8 cellular contexts compared by ENCODE assay signal in genomic region chr11:66957971-66958231, GRCh38. TPM values are rescaled to one million over a fixed set of nuclear protein-coding genes. Genes with fewer than 3 reads are reported as not detected.
A peak's percentile ranks its signal among the peaks of the same experiment; 100 is the strongest.
DNase-seq lines count a peak whose midpoint lies in the region; TF ChIP-seq lines count a peak whose summit lies in the region.

No MANE protein-coding gene starts in this region.

- no peak for DNase-seq in activated T-cell treated with anti-CD3 and anti-CD28 coated beads, Interleukin-2, amount 50 U/mL, for 24 hours
- DNase-seq in activated T-cell treated with anti-CD3 and anti-CD28 coated beads, Interleukin-2, amount 50 U/mL, for 48 hours, result no peak
- DNase-seq in NCI-H1105 (lab: John Stamatoyannopoulos, UW) (peak; percentile 74), dorsolateral prefrontal cortex (no peak), middle frontal gyrus (ENCODE audit: extremely low spot score, low spot score) (no peak), G401 (ENCODE audit: low spot score) (no peak)
- no peak for DNase-seq in activated CD8-positive, alpha-beta memory T cell treated with anti-CD3 and anti-CD28 coated beads, Interleukin-2, amount 50 U/mL, for 48 hours

- in situ Hi-C loops in G401 (cut with HindIII; ENCODE audit: low sequenced_read_pairs), result no loop called here

- H3K36me3 ChIP-seq in muscle layer of duodenum (ENCODE audit: control insufficient read depth in 1 of 2, insufficient read depth in 2 of 2, low read length in 2 of 2), result no peaks in the 10 kb centered on the region

- H3K4me3 ChIP-seq in dorsolateral prefrontal cortex (peak overlapping the region; percentile 58 to 87 (median 75)), muscle layer of duodenum (ENCODE audit: low read depth in 1 of 2, low read length in 2 of 2) (peak overlapping the region; percentile 62 to 73)

- H3K9me3 Mint-ChIP-seq in activated T-cell treated with anti-CD3 and anti-CD28 coated beads, Interleukin-2, amount 50 U/mL, for 24 hours, result peaks cover 2% of the 10 kb centered on the region

- peaks cover 5 to 20% of the 10 kb centered on the region in 2 donors for H3K4me1 ChIP-seq in muscle layer of duodenum (ENCODE audit: control insufficient read depth in 1 of 2, insufficient read depth in 2 of 2, low read length in 2 of 2)

- H3K9me3 ChIP-seq in muscle layer of duodenum (ENCODE audit: control insufficient read depth in 1 of 2, low read length in 2 of 2), result no peaks in the 10 kb centered on the region

- H3K27me3 ChIP-seq in dorsolateral prefrontal cortex (no peaks in the 10 kb centered on the region), muscle layer of duodenum (ENCODE audit: low read depth, low read length) (no peaks in the 10 kb centered on the region)

- H3K4me3 Mint-ChIP-seq in activated T-cell treated with anti-CD3 and anti-CD28 coated beads, Interleukin-2, amount 50 U/mL, for 24 hours, result peak overlapping the region; percentile 77

- H3K27ac ChIP-seq in dorsolateral prefrontal cortex (peak overlapping the region in 56 of 59 donors; percentile 55 to 94 (median 83)), muscle layer of duodenum (ENCODE audit: low read length) (no peak overlapping the region)

- TF ChIP-seq CTCF in dorsolateral prefrontal cortex (IDR thresholded peaks at IDR 0.05 in 54 of 56, conservative IDR thresholded peaks at IDR 0.05 in 2 of 56; ENCODE audit: low read depth in 1 of 56, partially characterized antibody in 56 of 56), result no peak

- peaks cover 27% of the 10 kb centered on the region for H3K4me1 Mint-ChIP-seq in activated T-cell treated with anti-CD3 and anti-CD28 coated beads, Interleukin-2, amount 50 U/mL, for 24 hours (ENCODE audit: low read depth)

- no peaks in the 10 kb centered on the region for H3K36me3 Mint-ChIP-seq in activated T-cell treated with anti-CD3 and anti-CD28 coated beads, Interleukin-2, amount 50 U/mL, for 24 hours (ENCODE audit: low read depth)

- peak overlapping the region; percentile 58 for H3K27ac Mint-ChIP-seq in activated T-cell treated with anti-CD3 and anti-CD28 coated beads, Interleukin-2, amount 50 U/mL, for 24 hours

- peaks cover 7% of the 10 kb centered on the region for H3K27me3 Mint-ChIP-seq in activated T-cell treated with anti-CD3 and anti-CD28 coated beads, Interleukin-2, amount 50 U/mL, for 24 hours

- intact Hi-C loops in dorsolateral prefrontal cortex (cut with DNase I), result loop anchor here (1.0 to 5.0 kb wide), 9 partner anchors 36 to 161 kb away; partner anchors contain the start of genes RCE1 (in 2 of the 2), KDM2A (in 1 of the 2) and LRFN4 (in 1 of the 2)

RNA-seq across cellular contexts. Expression of gene PC, which starts 0.3 kb away (rescaled TPM):
- total RNA-seq in dorsolateral prefrontal cortex, result 100 to 1,000 TPM in 110 of 120 experiments, 10 to 100 TPM in 10; 86.1 to 199 (median 121) TPM
- total RNA-seq in G401 (2014; rRNA removed; shearing (Covaris generic)), result 31.1 and 93.9 TPM in 2 replicates

RNA-seq across cellular contexts. Expression of gene C11orf86, which starts 17.2 kb away (rescaled TPM):
- total RNA-seq in dorsolateral prefrontal cortex, result not detected
- total RNA-seq in G401 (2014; rRNA removed; shearing (Covaris generic)), result not detected in 2 replicates
